23 cellular contexts compared by ENCODE assay signal in the genomic region with DNA sequence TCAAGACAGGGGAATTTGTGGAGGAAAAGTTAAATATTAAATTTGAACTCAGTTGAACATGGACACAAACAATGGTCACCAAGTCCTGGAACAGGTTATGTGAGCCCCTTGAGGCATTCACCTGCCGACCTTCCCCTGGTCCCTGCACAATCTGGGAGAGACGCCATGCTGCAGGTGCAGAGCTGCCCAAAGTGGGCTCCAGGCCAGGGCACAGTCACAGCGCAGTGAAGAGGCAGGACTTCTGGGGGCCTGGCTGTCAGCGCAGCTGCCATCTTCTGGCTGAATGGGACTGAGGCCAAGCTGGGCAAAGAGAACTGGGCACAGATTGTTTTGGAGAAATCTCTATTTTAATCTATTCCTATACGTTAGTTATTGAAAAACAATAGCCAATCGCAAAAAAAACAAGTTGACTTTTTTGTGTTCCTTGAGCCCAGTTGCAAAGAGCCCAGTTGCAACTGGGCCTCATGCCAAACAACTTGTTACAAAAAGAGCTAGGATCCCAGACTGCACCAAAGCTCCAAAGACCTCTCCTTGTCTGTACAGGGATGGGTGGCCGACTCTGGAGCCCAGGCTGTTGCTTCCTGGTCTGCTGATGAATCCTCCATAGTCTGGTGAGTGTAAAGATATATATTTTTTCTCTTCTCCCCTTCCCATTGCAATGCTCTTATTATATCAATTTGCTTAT. TPM values are rescaled to one million over a fixed set of nuclear protein-coding genes. Genes with fewer than 3 reads are reported as not detected.
A peak's percentile ranks its signal among the peaks of the same experiment; 100 is the strongest.
DNase-seq lines count a peak whose midpoint lies in the region; ATAC-seq, FAIRE-seq and TF ChIP-seq lines count a peak whose summit lies in the region.
"Had no signal": no experiment of that assay in that cellular context is flagged by ENCODE, and none has a peak within 500 bp of the region (broad histone marks: within the 10 kb centered on the region; RNA-seq: fewer than 3 reads in every experiment).

No MANE protein-coding gene starts in this region.

- H3K27me3 Mint-ChIP-seq in stimulated activated naive B cell treated with anti-CD40 and anti-IgM and Interleukin-4, amounts not matched to agents 10 μg/mL and 1 μg/mL and 100 μg/mL, for 72 hours: no peaks in the 10 kb centered on the region
- H3K27me3 Mint-ChIP-seq in T-cell: no peaks in the 10 kb centered on the region
- H3K27me3 Mint-ChIP-seq: activated CD4-positive, alpha-beta T cell treated with anti-CD3 and anti-CD28 coated beads, Interleukin-2, amount 10 ng/mL, durations not matched to agents 7 days and 5 days had no signal

- no peak overlapping the region for H3K4me3 Mint-ChIP-seq in stimulated activated naive B cell treated with anti-CD40 and anti-IgM and Interleukin-4, amounts not matched to agents 10 μg/mL and 1 μg/mL and 100 μg/mL, for 72 hours
- H3K4me3 Mint-ChIP-seq in T-cell: no peak overlapping the region

- H3K36me3 ChIP-seq in kidney (ENCODE audit: control insufficient read depth in 1 of 2, insufficient read depth in 2 of 2, low read length in 2 of 2): no peaks in the 10 kb centered on the region
- H3K36me3 ChIP-seq: gastrocnemius medialis had no signal

- peaks cover 28 to 49% of the 10 kb centered on the region in 2 donors for H3K4me1 Mint-ChIP-seq in stimulated activated naive B cell treated with anti-CD40 and anti-IgM and Interleukin-4, amounts not matched to agents 10 μg/mL and 1 μg/mL and 100 μg/mL, for 72 hours
- H3K4me1 Mint-ChIP-seq in T-cell: peaks cover 17 to 52% (median 49%) of the 10 kb centered on the region in 3 donors

- CTCF ChIA-PET in T-cell (lab: Charles Lee): no interaction called here

- peak overlapping the region; percentile 42 for H3K27ac Mint-ChIP-seq in stimulated activated naive B cell treated with anti-CD40 and anti-IgM and Interleukin-4, amounts not matched to agents 10 μg/mL and 1 μg/mL and 100 μg/mL, for 72 hours
- peak overlapping the region in 1 of 2 donors; percentile 36 for H3K27ac Mint-ChIP-seq in T-cell
- H3K27ac Mint-ChIP-seq: activated CD4-positive, alpha-beta T cell treated with anti-CD3 and anti-CD28 coated beads, Interleukin-2, amount 10 ng/mL, durations not matched to agents 7 days and 5 days had no signal

- no peak overlapping the region for H3K4me3 ChIP-seq in kidney (ENCODE audit: low read length in 2 of 2)

- no peak overlapping the region for H3K9ac ChIP-seq in kidney (ENCODE audit: low read length in 2 of 2)

- peaks cover 0 to 5% of the 10 kb centered on the region in 2 donors for H3K4me1 ChIP-seq in kidney (ENCODE audit: control insufficient read depth in 1 of 2, insufficient read depth in 1 of 2, low read depth in 1 of 2, low read length in 2 of 2)

- DNase-seq in DMS 273 (lab: John Stamatoyannopoulos, UW; ENCODE audit: unreplicated experiment): peak; percentile 4
- DNase-seq in DMS 273 treated with DMSO at 0.1 percent for 48 hours (lab: John Stamatoyannopoulos, UW): no peak
- DNase-seq in NCI-H2196 treated with DMSO at 0.1 percent for 48 hours (lab: John Stamatoyannopoulos, UW; ENCODE audit: unreplicated experiment): peak; percentile 5
- DNase-seq in kidney: peak; percentile 80
- DNase-seq in stimulated activated naive B cell treated with anti-CD40 and anti-IgM and Interleukin-4, amounts not matched to agents 10 μg/mL and 1 μg/mL and 100 μg/mL, for 72 hours: no peak
- DNase-seq in T-cell: no peak
- DNase-seq in NCI-H446 treated with DMSO at 0.1 percent for 48 hours (lab: John Stamatoyannopoulos, UW): no peak
- DNase-seq: activated CD4-positive, alpha-beta T cell treated with anti-CD3 and anti-CD28 coated beads, Interleukin-2, amount 10 ng/mL, durations not matched to agents 7 days and 5 days; activated CD8-positive, alpha-beta memory T cell treated with anti-CD3 and anti-CD28 coated beads, Interleukin-2, amount 50 U/mL, for 48 hours; activated gamma-delta T cell treated with Interleukin-2 at 50 U/mL for 16 hours; amniotic stem cell; central memory CD4-positive, alpha-beta T cell; gastrocnemius medialis; left cardiac atrium; NCI-H446; tibial artery had no signal

- no peak for TF ChIP-seq CTCF in kidney (IDR thresholded peaks at IDR 0.05; ENCODE audit: borderline replicate concordance, extremely low read depth, insufficient read depth)

- POLR2A ChIA-PET in T-cell (lab: Charles Lee): no interaction called here

- peaks cover 8 to 19% of the 10 kb centered on the region in 2 donors for H3K9me3 Mint-ChIP-seq in stimulated activated naive B cell treated with anti-CD40 and anti-IgM and Interleukin-4, amounts not matched to agents 10 μg/mL and 1 μg/mL and 100 μg/mL, for 72 hours
- peaks cover 5 to 20% (median 19%) of the 10 kb centered on the region in 3 donors for H3K9me3 Mint-ChIP-seq in T-cell

- H3K27ac ChIP-seq in kidney (ENCODE audit: low read depth in 2 of 2, low read length in 2 of 2): no peak overlapping the region
- H3K27ac ChIP-seq: 22Rv1, RWPE1 had no signal

- no peak for FAIRE-seq in kidney (lab: Jason Lieb, UNC)
- FAIRE-seq: GM12891, H54 had no signal

- no peak for ATAC-seq in stimulated activated naive B cell treated with anti-CD40 and anti-IgM and Interleukin-4, amounts not matched to agents 10 μg/mL and 1 μg/mL and 100 μg/mL, for 72 hours (replicated peaks)
- no peak for ATAC-seq in T-cell (replicated peaks in 1 of 4)
- no peak for ATAC-seq in HG03039 (IDR thresholded peaks at IDR 0.05; ENCODE audit: unreplicated experiment)
- ATAC-seq: gastrocnemius medialis; left cardiac atrium; stimulated activated effector memory CD8-positive, alpha-beta T cell treated with anti-CD3 and anti-CD28 coated beads, Interleukin-12 subunit alpha, Interleukin-12 subunit beta, amount 100 ng/mL, for 72 hours had no signal

- H3K36me3 Mint-ChIP-seq in stimulated activated naive B cell treated with anti-CD40 and anti-IgM and Interleukin-4, amounts not matched to agents 10 μg/mL and 1 μg/mL and 100 μg/mL, for 72 hours: peaks cover 40 to 47% of the 10 kb centered on the region in 2 donors
- H3K36me3 Mint-ChIP-seq in T-cell: peaks cover 27% of the 10 kb centered on the region

- H3K9me3 ChIP-seq in kidney (ENCODE audit: control insufficient read depth in 1 of 2, low read length in 2 of 2): no peaks in the 10 kb centered on the region
- H3K9me3 ChIP-seq: gastrocnemius medialis had no signal

- intact Hi-C loops in kidney (cut with DNase I): no loop called here

RNA-seq across cellular contexts. Expression of gene ZNF626, which starts 1.2 kb away (rescaled TPM):
- total RNA-seq in kidney (20.6 TPM), T-cell (10 to 100 TPM in 2 of 5 donors, 1 to 10 TPM in 3; 5.6 to 12.1 (median 9.7) TPM)
- 6.4 TPM for polyA plus RNA-seq in kidney (ENCODE audit: insufficient read depth, low read depth, low replicate concordance)
- total RNA-seq: MCF 10A had no signal

Comparison
In these comparisons a context has a peak if more than half of its experiments do, and no peak if none do; other contexts are left out.
1. DNase-seq: peak in DMS 273 (single experiment), NCI-H2196 treated with DMSO at 0.1 percent for 48 hours (single experiment) and kidney (single experiment); none in DMS 273 treated with DMSO at 0.1 percent for 48 hours (single experiment), stimulated activated naive B cell treated with anti-CD40 and anti-IgM and Interleukin-4, amounts not matched to agents 10 μg/mL and 1 μg/mL and 100 μg/mL, for 72 hours (single experiment), T-cell (0 of 34) and NCI-H446 treated with DMSO at 0.1 percent for 48 hours (single experiment).